ENCODE assay signal across 16 cellular contexts in the genomic region with DNA sequence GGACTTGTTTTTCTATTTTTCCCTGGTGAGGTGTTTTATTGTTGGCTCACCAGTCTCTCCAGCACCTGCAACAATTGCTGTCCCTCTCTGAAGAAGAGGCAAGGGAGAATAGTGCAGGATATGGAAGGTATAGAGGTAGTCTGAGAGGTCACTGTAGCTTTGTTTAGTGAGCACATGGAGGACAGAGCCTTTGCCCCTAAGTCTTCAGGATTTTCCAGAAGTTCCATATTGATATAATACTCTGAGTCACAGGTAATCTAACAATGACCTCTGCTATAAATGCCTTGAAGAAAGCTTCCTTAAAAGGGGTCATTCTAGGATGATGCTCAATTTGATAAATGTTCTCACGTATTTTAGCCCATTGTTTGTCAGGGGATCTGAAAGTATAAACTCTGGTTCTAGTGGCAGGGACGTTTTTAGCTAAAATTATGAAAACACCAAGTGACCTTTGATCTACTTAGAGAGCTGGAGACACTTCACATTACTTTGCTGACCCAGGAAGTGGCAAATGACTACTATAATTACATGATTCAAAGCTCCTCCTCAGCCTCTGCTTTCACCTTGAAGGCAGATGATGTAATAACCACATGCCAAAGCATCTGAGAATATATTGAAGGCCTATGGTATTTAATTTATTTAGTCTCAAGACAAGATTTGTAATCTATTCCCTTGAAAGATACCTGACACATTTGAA.
A peak's percentile ranks its signal among the peaks of the same experiment; 100 is the strongest.
DNase-seq lines count a peak whose midpoint lies in the region; ATAC-seq, FAIRE-seq and TF ChIP-seq lines count a peak whose summit lies in the region.
"Had no signal": no experiment of that assay in that cellular context is flagged by ENCODE, and none has a peak within 500 bp of the region (broad histone marks: within the 10 kb centered on the region; RNA-seq: fewer than 3 reads in every experiment).

No MANE protein-coding gene starts in this region.

- no peaks in the 10 kb centered on the region for H3K36me3 Mint-ChIP-seq in activated CD4-positive, alpha-beta T cell treated with anti-CD3 and anti-CD28 coated beads, Interleukin-2, amount 10 ng/mL, durations not matched to agents 7 days and 5 days (ENCODE audit: low read depth)
- no peaks in the 10 kb centered on the region for H3K36me3 Mint-ChIP-seq in activated CD4-positive, alpha-beta T cell treated with anti-CD3 and anti-CD28 coated beads for 36 hours (ENCODE audit: low read depth)
- H3K36me3 Mint-ChIP-seq: activated CD4-positive, alpha-beta memory T cell treated with anti-CD3 and anti-CD28 coated beads for 36 hours had no signal

- H3K4me2 ChIP-seq in GM12878 (ENCODE audit: control insufficient read depth, insufficient read depth) = no peak overlapping the region
- H3K4me2 ChIP-seq in smooth muscle cell = peak overlapping the region; percentile 34

- no peak for FAIRE-seq in GM12878 (lab: Jason Lieb, UNC)

- SMC1A ChIA-PET in GM12878 (lab: Charles Lee; ENCODE audit: uncharacterized antibody, unreplicated experiment) = interaction anchor here (0.9 to 3.5 kb wide), 9 partner anchors 10 to 285 kb away, joined by 3 to 82 read pairs (median 5); no protein-coding TSS in a partner anchor

- RAD21 ChIA-PET in GM12878 (lab: Charles Lee; ENCODE audit: unreplicated experiment) = interaction anchor here (0.9 to 3.8 kb wide), 9 partner anchors 9 to 59 kb away, joined by 3 to 59 read pairs (median 3); no protein-coding TSS in a partner anchor

- no peaks in the 10 kb centered on the region for H3K27me3 Mint-ChIP-seq in activated CD4-positive, alpha-beta T cell treated with anti-CD3 and anti-CD28 coated beads, Interleukin-2, amount 10 ng/mL, durations not matched to agents 7 days and 5 days
- no peaks in the 10 kb centered on the region for H3K27me3 Mint-ChIP-seq in activated CD4-positive, alpha-beta T cell treated with anti-CD3 and anti-CD28 coated beads for 36 hours
- H3K27me3 Mint-ChIP-seq: activated CD4-positive, alpha-beta memory T cell treated with anti-CD3 and anti-CD28 coated beads for 36 hours; activated T-helper 17 cell treated with anti-CD3 and anti-CD28 coated beads, Interleukin-2, amount 50 U/mL, for 72 hours; CD4-positive, alpha-beta T cell had no signal

- CTCF ChIA-PET in GM12878 (lab: Yijun Ruan, JAX) = interaction anchor here (0.7 to 2.4 kb wide), 8 partner anchors 9 to 333 kb away, joined by 3 to 15 read pairs (median 6); no protein-coding TSS in a partner anchor
- CTCF ChIA-PET in activated CD4-positive, alpha-beta T cell treated with anti-CD3 and anti-CD28 coated beads, Interleukin-2, amount 10 ng/mL, durations not matched to agents 7 days and 5 days (lab: Charles Lee) = no interaction called here
- CTCF ChIA-PET in activated CD4-positive, alpha-beta T cell treated with anti-CD3 and anti-CD28 coated beads for 36 hours (lab: Charles Lee) = no interaction called here

- no TSS peak for BruUV-seq in GM12878 (replicated peaks; lab: Mats Ljungman, UMichigan)

- peak; percentile 97 for ATAC-seq in GM12878
- ATAC-seq in GM18909 (IDR thresholded peaks at IDR 0.05; ENCODE audit: poor library complexity, unreplicated experiment) = no peak
- ATAC-seq in activated CD4-positive, alpha-beta T cell treated with anti-CD3 and anti-CD28 coated beads for 36 hours = no peak
- ATAC-seq: activated T-helper 17 cell treated with anti-CD3 and anti-CD28 coated beads, Interleukin-2, amount 50 U/mL, for 72 hours had no signal

- POLR2A ChIA-PET in GM12878 (lab: Charles Lee) = interaction anchor here (0.9 to 3.1 kb wide), 4 partner anchors 9 to 41 kb away, joined by 4 to 23 read pairs (median 4); no protein-coding TSS in a partner anchor
- POLR2A ChIA-PET in activated CD4-positive, alpha-beta T cell treated with anti-CD3 and anti-CD28 coated beads, Interleukin-2, amount 10 ng/mL, durations not matched to agents 7 days and 5 days (lab: Charles Lee) = interaction anchor here (0.5 kb wide), 1 partner anchor 174 kb away, joined by 3 read pairs; no protein-coding TSS in a partner anchor
- POLR2A ChIA-PET in activated CD4-positive, alpha-beta T cell treated with anti-CD3 and anti-CD28 coated beads for 36 hours (lab: Charles Lee) = no interaction called here

- H3K27me3 ChIP-seq in GM12878 (replicated peaks in 1 of 2; ENCODE audit: control insufficient read depth in 2 of 2, insufficient read depth in 2 of 2, low read length in 1 of 2) (no peaks in the 10 kb centered on the region), smooth muscle cell (ENCODE audit: low read depth) (no peaks in the 10 kb centered on the region)
- H3K27me3 ChIP-seq: testis had no signal

- in situ Hi-C loops in GM12878 (cut with MboI) = no loop called here

- H3K9ac ChIP-seq in GM12878 (ENCODE audit: control insufficient read depth, insufficient read depth, low read length) (no peak overlapping the region), smooth muscle cell (ENCODE audit: low read depth) (no peak overlapping the region)

- H2AFZ ChIP-seq in GM12878 (ENCODE audit: control insufficient read depth, low read depth, low read length) = no peak overlapping the region
- H2AFZ ChIP-seq in smooth muscle cell (ENCODE audit: low read depth) = no peak overlapping the region

- no peak for TF ChIP-seq POLR2A in GM12878 (IDR thresholded peaks at IDR 0.05; ENCODE audit: low read depth, low read length)

- H3F3A ChIP-seq in smooth muscle cell (ENCODE audit: low read depth) = no peaks in the 10 kb centered on the region

- H3K4me1 ChIP-seq in GM12878 (ENCODE audit: control insufficient read depth, insufficient read depth, low read length) (no peaks in the 10 kb centered on the region), smooth muscle cell (ENCODE audit: low read depth) (no peaks in the 10 kb centered on the region)
- H3K4me1 ChIP-seq: testis had no signal

- no peak overlapping the region for H3K27ac ChIP-seq in GM12878 (ENCODE audit: control insufficient read depth, insufficient read depth)
- H3K27ac ChIP-seq in smooth muscle cell (ENCODE audit: low read depth) = peak overlapping the region; percentile 66
- H3K27ac ChIP-seq: 22Rv1, testis had no signal

- TF ChIP-seq EP300 in GM12878 (IDR thresholded peaks at IDR 0.05; ENCODE audit: borderline replicate concordance in 1 of 2, control insufficient read depth in 1 of 2, low read depth in 2 of 2, low read length in 2 of 2) = no peak

- no peak overlapping the region for H3K27ac Mint-ChIP-seq in activated CD4-positive, alpha-beta T cell treated with anti-CD3 and anti-CD28 coated beads, Interleukin-2, amount 10 ng/mL, durations not matched to agents 7 days and 5 days
- H3K27ac Mint-ChIP-seq in activated CD4-positive, alpha-beta T cell treated with anti-CD3 and anti-CD28 coated beads for 36 hours = no peak overlapping the region
- H3K27ac Mint-ChIP-seq: activated CD4-positive, alpha-beta memory T cell treated with anti-CD3 and anti-CD28 coated beads for 36 hours; activated T-helper 17 cell treated with anti-CD3 and anti-CD28 coated beads, Interleukin-2, amount 50 U/mL, for 72 hours; CD4-positive, alpha-beta T cell had no signal

- H3K36me3 ChIP-seq in GM12878 (ENCODE audit: control insufficient read depth in 2 of 2, insufficient read depth in 2 of 2, low read length in 1 of 2) (no peaks in the 10 kb centered on the region), smooth muscle cell (ENCODE audit: low read depth) (no peaks in the 10 kb centered on the region)

- H3K4me3 ChIP-seq in GM12878 = no peak overlapping the region
- no peak overlapping the region for H3K4me3 ChIP-seq in smooth muscle cell
- H3K4me3 ChIP-seq: testis had no signal

- DNase-seq in SIG-M5 treated with dmso at 0.1 percent for 504 hours (lab: John Stamatoyannopoulos, UW; ENCODE audit: unreplicated experiment) (peak; percentile 4), SIG-M5 (lab: John Stamatoyannopoulos, UW) (no peak), M059J (ENCODE audit: low read depth) (peak; percentile 91), GM12878 (ENCODE audit: low read depth, low spot score) (no peak), smooth muscle cell (lab: John Stamatoyannopoulos, UW; ENCODE audit: unreplicated experiment) (no peak)
- no peak for DNase-seq in activated CD4-positive, alpha-beta T cell treated with anti-CD3 and anti-CD28 coated beads, Interleukin-2, amount 10 ng/mL, durations not matched to agents 7 days and 5 days
- no peak for DNase-seq in activated CD4-positive, alpha-beta T cell treated with anti-CD3 and anti-CD28 coated beads for 36 hours
- DNase-seq: activated CD4-positive, alpha-beta memory T cell treated with anti-CD3 and anti-CD28 coated beads for 36 hours; aorta; CD4-positive, alpha-beta T cell; NCI-H446 treated with DMSO at 0.1 percent for 48 hours; T-helper 9 cell; testis had no signal

- TF ChIP-seq CTCF in GM12878 (IDR thresholded peaks at IDR 0.05 in 2 of 3, conservative IDR thresholded peaks at IDR 0.05 in 1 of 3; ENCODE audit: control insufficient read depth in 2 of 3, extremely low read depth in 1 of 3, insufficient read depth in 1 of 3, low read depth in 3 of 3, low read length in 3 of 3) = no peak
- no peak for TF ChIP-seq CTCF in smooth muscle cell (IDR thresholded peaks at IDR 0.05; ENCODE audit: borderline replicate concordance, insufficient read depth, poor library complexity, severe bottlenecking)

- intact Hi-C loops in GM12878 (cut with micrococcal nuclease; ENCODE audit: unreplicated experiment) = no loop called here
- intact Hi-C loops in activated CD4-positive, alpha-beta T cell treated with anti-CD3 and anti-CD28 coated beads for 36 hours (cut with DNase I, micrococcal nuclease) = no loop called here

- no peak overlapping the region for H3K4me3 Mint-ChIP-seq in activated CD4-positive, alpha-beta T cell treated with anti-CD3 and anti-CD28 coated beads, Interleukin-2, amount 10 ng/mL, durations not matched to agents 7 days and 5 days
- H3K4me3 Mint-ChIP-seq in activated CD4-positive, alpha-beta T cell treated with anti-CD3 and anti-CD28 coated beads for 36 hours = no peak overlapping the region
- H3K4me3 Mint-ChIP-seq: activated CD4-positive, alpha-beta memory T cell treated with anti-CD3 and anti-CD28 coated beads for 36 hours; activated T-helper 17 cell treated with anti-CD3 and anti-CD28 coated beads, Interleukin-2, amount 50 U/mL, for 72 hours; CD4-positive, alpha-beta T cell had no signal

- no peaks in the 10 kb centered on the region for H3K4me1 Mint-ChIP-seq in activated CD4-positive, alpha-beta T cell treated with anti-CD3 and anti-CD28 coated beads, Interleukin-2, amount 10 ng/mL, durations not matched to agents 7 days and 5 days
- H3K4me1 Mint-ChIP-seq in activated CD4-positive, alpha-beta T cell treated with anti-CD3 and anti-CD28 coated beads for 36 hours = no peaks in the 10 kb centered on the region
- H3K4me1 Mint-ChIP-seq: activated T-helper 17 cell treated with anti-CD3 and anti-CD28 coated beads, Interleukin-2, amount 50 U/mL, for 72 hours had no signal

- TF ChIP-seq RAD21 in GM12878 (IDR thresholded peaks at IDR 0.05; ENCODE audit: insufficient read depth, low read depth, low read length) = no peak

- 4% methylated on average over 2 of the region's 2 CpGs for WGBS in GM12878 (ENCODE audit: insufficient coverage, insufficient replicate concordance, low lambda C conversion rate, missing lambda C conversion rate)
- WGBS in smooth muscle cell (ENCODE audit: low lambda C conversion rate) = 40% methylated on average over 2 of the region's 2 CpGs

- no peaks in the 10 kb centered on the region for H3K79me2 ChIP-seq in GM12878 (ENCODE audit: control insufficient read depth, insufficient read depth, low read length)
- no peaks in the 10 kb centered on the region for H3K79me2 ChIP-seq in smooth muscle cell (ENCODE audit: low read depth)

- no peaks in the 10 kb centered on the region for H3K9me3 Mint-ChIP-seq in activated CD4-positive, alpha-beta T cell treated with anti-CD3 and anti-CD28 coated beads, Interleukin-2, amount 10 ng/mL, durations not matched to agents 7 days and 5 days
- no peaks in the 10 kb centered on the region for H3K9me3 Mint-ChIP-seq in activated CD4-positive, alpha-beta T cell treated with anti-CD3 and anti-CD28 coated beads for 36 hours (ENCODE audit: low read depth)

- H3K9me3 ChIP-seq in GM12878 (replicated peaks; ENCODE audit: control insufficient read depth, insufficient read depth, low read length) (no peaks in the 10 kb centered on the region), smooth muscle cell (replicated peaks; ENCODE audit: low read depth) (no peaks in the 10 kb centered on the region)
- H3K9me3 ChIP-seq: testis had no signal

- no peaks in the 10 kb centered on the region; the same call in 1 of the 2 replicates for H4K20me1 ChIP-seq in GM12878 (ENCODE audit: control insufficient read depth, insufficient read depth)
- no peaks in the 10 kb centered on the region for H4K20me1 ChIP-seq in smooth muscle cell (ENCODE audit: low read depth)

Comparison
In these comparisons a context has a peak if more than half of its experiments do, and no peak if none do; other contexts are left out.
1. DNase-seq: peak in SIG-M5 treated with dmso at 0.1 percent for 504 hours (single experiment) and M059J (single experiment); none in SIG-M5 (single experiment), GM12878 (single experiment), smooth muscle cell (single experiment), activated CD4-positive, alpha-beta T cell treated with anti-CD3 and anti-CD28 coated beads, Interleukin-2, amount 10 ng/mL, durations not matched to agents 7 days and 5 days (single experiment) and activated CD4-positive, alpha-beta T cell treated with anti-CD3 and anti-CD28 coated beads for 36 hours (single experiment).